19 cellular contexts compared by ENCODE assay signal in the genomic region with DNA sequence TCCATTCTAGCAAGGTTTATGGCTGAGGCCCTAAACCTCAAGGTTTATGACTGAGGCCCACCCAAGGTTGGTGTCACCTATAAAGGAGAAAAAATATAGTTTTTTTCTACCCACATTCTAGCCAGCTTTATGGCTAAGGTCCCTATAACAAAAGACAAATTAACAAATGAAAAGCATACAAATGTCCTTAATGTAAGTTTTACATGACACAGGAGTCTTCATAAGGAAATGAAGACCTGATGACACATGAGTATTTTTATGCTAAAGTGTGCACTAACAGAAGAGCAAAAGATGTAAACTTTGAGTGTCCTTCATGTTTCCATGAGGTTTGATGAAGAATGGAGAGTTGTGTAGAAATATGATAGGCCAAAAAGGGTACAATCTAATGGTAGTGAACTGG.
DNase-seq lines count a peak whose midpoint lies in the region; ATAC-seq and TF ChIP-seq lines count a peak whose summit lies in the region.
"Had no signal": no experiment of that assay in that cellular context is flagged by ENCODE, and none has a peak within 500 bp of the region (broad histone marks: within the 10 kb centered on the region; RNA-seq: fewer than 3 reads in every experiment).

No MANE protein-coding gene starts in this region.

- TF ChIP-seq POLR2A in gastrocnemius medialis (IDR thresholded peaks at IDR 0.05): no peak

- peaks cover 47% of the 10 kb centered on the region for H3K4me1 Mint-ChIP-seq in WTC11
- H3K4me1 Mint-ChIP-seq: CD4-positive, CD25-positive, alpha-beta regulatory T cell; CD8-positive, alpha-beta memory T cell; IgD-negative memory B cell had no signal

- peak overlapping the region; percentile 8; the same call in 1 of the 2 replicates for H3K27ac Mint-ChIP-seq in WTC11
- H3K27ac Mint-ChIP-seq: CD4-positive, CD25-positive, alpha-beta regulatory T cell; CD8-positive, alpha-beta memory T cell; IgD-negative memory B cell had no signal

- no peaks in the 10 kb centered on the region; the same call in 1 of the 2 replicates for H3K27me3 Mint-ChIP-seq in WTC11 (ENCODE audit: low read depth)
- H3K27me3 Mint-ChIP-seq: CD4-positive, CD25-positive, alpha-beta regulatory T cell; CD8-positive, alpha-beta memory T cell had no signal

- H3K4me3 Mint-ChIP-seq in WTC11: no peak overlapping the region; the same call in 1 of the 2 replicates
- H3K4me3 Mint-ChIP-seq: CD4-positive, CD25-positive, alpha-beta regulatory T cell; CD8-positive, alpha-beta memory T cell; IgD-negative memory B cell had no signal

- H3K36me3 ChIP-seq in HAP-1 (replicated peaks): peaks cover 7% of the 10 kb centered on the region; the same call in 1 of the 2 replicates
- H3K36me3 ChIP-seq in iPS-18a (ENCODE audit: control insufficient read depth, low read depth, low read length): no peaks in the 10 kb centered on the region
- H3K36me3 ChIP-seq in gastrocnemius medialis: no peaks in the 10 kb centered on the region
- H3K36me3 ChIP-seq: BE2C had no signal

- CTCF ChIA-PET in WTC11 (lab: Charles Lee) (no interaction called here), RWPE1 (lab: Yijun Ruan, JAX) (no interaction called here)

- peak; percentile 63 to 99 for DNase-seq in HAP-1 (ENCODE audit: low spot score in 2 of 2)
- DNase-seq in WTC11 (ENCODE audit: low spot score): no peak
- DNase-seq in gastrocnemius medialis: no peak
- no peak for DNase-seq in RWPE1 (ENCODE audit: low spot score)
- no peak for DNase-seq in stimulated activated CD4-positive, alpha-beta T cell treated with anti-CD3 and anti-CD28 coated beads, Interleukin-4, amount 100 ng/mL, for 24 hours
- DNase-seq: ACHN; BE2C; C1 segment of cervical spinal cord; CD4-positive, CD25-positive, alpha-beta regulatory T cell; CD8-positive, alpha-beta memory T cell; COR-L47; DMS79; GDM1; GM23248; H7; KG1 had no signal

- H3K4me1 ChIP-seq in HAP-1 (peaks cover 35% of the 10 kb centered on the region), iPS-18a (ENCODE audit: control insufficient read depth, low read depth, low read length) (peaks cover 14% of the 10 kb centered on the region), gastrocnemius medialis (no peaks in the 10 kb centered on the region)
- H3K4me1 ChIP-seq: BE2C had no signal

- in situ Hi-C loops in HAP-1 (cut with MboI; ENCODE audit: low sequenced_read_pairs) (no loop called here), gastrocnemius medialis (cut with MboI; ENCODE audit: low sequenced_read_pairs in 4 of 4) (no loop called here)

- ATAC-seq in WTC11: no peak
- no peak for ATAC-seq in gastrocnemius medialis
- ATAC-seq: HepG2 had no signal

- TF ChIP-seq CTCF in WTC11 (IDR thresholded peaks at IDR 0.05) (no peak), gastrocnemius medialis (IDR thresholded peaks at IDR 0.05 in 4 of 5, conservative IDR thresholded peaks at IDR 0.05 in 1 of 5) (no peak), RWPE1 (conservative IDR thresholded peaks at IDR 0.05; ENCODE audit: low read depth) (no peak)

- POLR2A ChIA-PET in WTC11 (lab: Charles Lee): no interaction called here
- POLR2A ChIA-PET in RWPE1 (lab: Yijun Ruan, JAX; ENCODE audit: low non-redundant PET): no interaction called here

- no peaks in the 10 kb centered on the region for H3K27me3 ChIP-seq in HAP-1 (ENCODE audit: low read depth)
- H3K27me3 ChIP-seq in iPS-18a (ENCODE audit: control insufficient read depth, insufficient read depth, low read length): no peaks in the 10 kb centered on the region
- H3K27me3 ChIP-seq in gastrocnemius medialis: no peaks in the 10 kb centered on the region
- H3K27me3 ChIP-seq: BE2C had no signal

- H3K4me3 ChIP-seq in HAP-1: no peak overlapping the region
- H3K4me3 ChIP-seq in iPS-18a (ENCODE audit: low read length): peak overlapping the region; percentile 14
- H3K4me3 ChIP-seq in gastrocnemius medialis: no peak overlapping the region
- H3K4me3 ChIP-seq: GM23248 had no signal

- H3K9me3 ChIP-seq in HAP-1 (0 out of 2 replicates have a peak, but pooled peaks cover 2% of the 10 kb centered on the region), iPS-18a (ENCODE audit: control insufficient read depth, low read depth, low read length) (no peaks in the 10 kb centered on the region), gastrocnemius medialis (no peaks in the 10 kb centered on the region)
- H3K9me3 ChIP-seq: BE2C had no signal

- H3K9me3 Mint-ChIP-seq in WTC11: peaks cover 5% of the 10 kb centered on the region
- H3K9me3 Mint-ChIP-seq: CD8-positive, alpha-beta memory T cell had no signal

- H3K27ac ChIP-seq in iPS-18a (ENCODE audit: low read length) (no peak overlapping the region), gastrocnemius medialis (no peak overlapping the region), RWPE1 (no peak overlapping the region)
- H3K27ac ChIP-seq: GM23248 had no signal

- no peak overlapping the region for H3K9ac ChIP-seq in iPS-18a (ENCODE audit: low read length)
- H3K9ac ChIP-seq: GM23248 had no signal

- H3K36me3 Mint-ChIP-seq in WTC11: no peaks in the 10 kb centered on the region
- H3K36me3 Mint-ChIP-seq: CD4-positive, CD25-positive, alpha-beta regulatory T cell; CD8-positive, alpha-beta memory T cell; IgD-negative memory B cell had no signal

- intact Hi-C loops in gastrocnemius medialis (cut with DNase I; ENCODE audit: low total_unique reads): no loop called here

TF ChIP-seq in WTC11, 78 proteins besides CTCF, POLR2A, EP300 and RAD21 (continues in another document):
- no peak for TF ChIP-seq MXD4 (CRISPR knock-in tag; IDR thresholded peaks at IDR 0.05; ENCODE audit: borderline replicate concordance)
- TF ChIP-seq GTF2I (CRISPR knock-in tag; conservative IDR thresholded peaks at IDR 0.05): no peak
- TF ChIP-seq, protein P1, sequence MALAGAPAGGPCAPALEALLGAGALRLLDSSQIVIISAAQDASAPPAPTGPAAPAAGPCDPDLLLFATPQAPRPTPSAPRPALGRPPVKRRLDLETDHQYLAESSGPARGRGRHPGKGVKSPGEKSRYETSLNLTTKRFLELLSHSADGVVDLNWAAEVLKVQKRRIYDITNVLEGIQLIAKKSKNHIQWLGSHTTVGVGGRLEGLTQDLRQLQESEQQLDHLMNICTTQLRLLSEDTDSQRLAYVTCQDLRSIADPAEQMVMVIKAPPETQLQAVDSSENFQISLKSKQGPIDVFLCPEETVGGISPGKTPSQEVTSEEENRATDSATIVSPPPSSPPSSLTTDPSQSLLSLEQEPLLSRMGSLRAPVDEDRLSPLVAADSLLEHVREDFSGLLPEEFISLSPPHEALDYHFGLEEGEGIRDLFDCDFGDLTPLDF (CRISPR knock-in tag; IDR thresholded peaks at IDR 0.05): no peak
- TF ChIP-seq, protein P2, sequence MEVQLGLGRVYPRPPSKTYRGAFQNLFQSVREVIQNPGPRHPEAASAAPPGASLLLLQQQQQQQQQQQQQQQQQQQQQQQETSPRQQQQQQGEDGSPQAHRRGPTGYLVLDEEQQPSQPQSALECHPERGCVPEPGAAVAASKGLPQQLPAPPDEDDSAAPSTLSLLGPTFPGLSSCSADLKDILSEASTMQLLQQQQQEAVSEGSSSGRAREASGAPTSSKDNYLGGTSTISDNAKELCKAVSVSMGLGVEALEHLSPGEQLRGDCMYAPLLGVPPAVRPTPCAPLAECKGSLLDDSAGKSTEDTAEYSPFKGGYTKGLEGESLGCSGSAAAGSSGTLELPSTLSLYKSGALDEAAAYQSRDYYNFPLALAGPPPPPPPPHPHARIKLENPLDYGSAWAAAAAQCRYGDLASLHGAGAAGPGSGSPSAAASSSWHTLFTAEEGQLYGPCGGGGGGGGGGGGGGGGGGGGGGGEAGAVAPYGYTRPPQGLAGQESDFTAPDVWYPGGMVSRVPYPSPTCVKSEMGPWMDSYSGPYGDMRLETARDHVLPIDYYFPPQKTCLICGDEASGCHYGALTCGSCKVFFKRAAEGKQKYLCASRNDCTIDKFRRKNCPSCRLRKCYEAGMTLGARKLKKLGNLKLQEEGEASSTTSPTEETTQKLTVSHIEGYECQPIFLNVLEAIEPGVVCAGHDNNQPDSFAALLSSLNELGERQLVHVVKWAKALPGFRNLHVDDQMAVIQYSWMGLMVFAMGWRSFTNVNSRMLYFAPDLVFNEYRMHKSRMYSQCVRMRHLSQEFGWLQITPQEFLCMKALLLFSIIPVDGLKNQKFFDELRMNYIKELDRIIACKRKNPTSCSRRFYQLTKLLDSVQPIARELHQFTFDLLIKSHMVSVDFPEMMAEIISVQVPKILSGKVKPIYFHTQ (CRISPR knock-in tag; IDR thresholded peaks at IDR 0.05): no peak
- TF ChIP-seq NR2C2 (CRISPR knock-in tag; IDR thresholded peaks at IDR 0.05): no peak
- TF ChIP-seq GRHL2 (CRISPR knock-in tag; IDR thresholded peaks at IDR 0.05; ENCODE audit: insufficient replicate concordance, severe bottlenecking): no peak
- no peak for TF ChIP-seq ZNF219 (CRISPR knock-in tag; IDR thresholded peaks at IDR 0.05; ENCODE audit: borderline replicate concordance)
- TF ChIP-seq NR1H2 (CRISPR knock-in tag; IDR thresholded peaks at IDR 0.05): no peak
- TF ChIP-seq, protein P3, sequence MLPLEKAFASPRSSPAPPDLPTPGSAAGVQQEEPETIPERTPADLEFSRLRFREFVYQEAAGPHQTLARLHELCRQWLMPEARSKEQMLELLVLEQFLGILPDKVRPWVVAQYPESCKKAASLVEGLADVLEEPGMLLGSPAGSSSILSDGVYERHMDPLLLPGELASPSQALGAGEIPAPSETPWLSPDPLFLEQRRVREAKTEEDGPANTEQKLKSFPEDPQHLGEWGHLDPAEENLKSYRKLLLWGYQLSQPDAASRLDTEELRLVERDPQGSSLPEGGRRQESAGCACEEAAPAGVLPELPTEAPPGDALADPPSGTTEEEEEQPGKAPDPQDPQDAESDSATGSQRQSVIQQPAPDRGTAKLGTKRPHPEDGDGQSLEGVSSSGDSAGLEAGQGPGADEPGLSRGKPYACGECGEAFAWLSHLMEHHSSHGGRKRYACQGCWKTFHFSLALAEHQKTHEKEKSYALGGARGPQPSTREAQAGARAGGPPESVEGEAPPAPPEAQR (CRISPR knock-in tag; IDR thresholded peaks at IDR 0.05): no peak
- TF ChIP-seq, protein P4, sequence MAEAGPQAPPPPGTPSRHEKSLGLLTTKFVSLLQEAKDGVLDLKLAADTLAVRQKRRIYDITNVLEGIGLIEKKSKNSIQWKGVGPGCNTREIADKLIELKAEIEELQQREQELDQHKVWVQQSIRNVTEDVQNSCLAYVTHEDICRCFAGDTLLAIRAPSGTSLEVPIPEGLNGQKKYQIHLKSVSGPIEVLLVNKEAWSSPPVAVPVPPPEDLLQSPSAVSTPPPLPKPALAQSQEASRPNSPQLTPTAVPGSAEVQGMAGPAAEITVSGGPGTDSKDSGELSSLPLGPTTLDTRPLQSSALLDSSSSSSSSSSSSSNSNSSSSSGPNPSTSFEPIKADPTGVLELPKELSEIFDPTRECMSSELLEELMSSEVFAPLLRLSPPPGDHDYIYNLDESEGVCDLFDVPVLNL (CRISPR knock-in tag; IDR thresholded peaks at IDR 0.05; ENCODE audit: borderline replicate concordance, low read depth): no peak
- TF ChIP-seq TCF7 (CRISPR knock-in tag; IDR thresholded peaks at IDR 0.05; ENCODE audit: low read depth): no peak

Comparison
In these comparisons a context has a peak if more than half of its experiments do, and no peak if none do; other contexts are left out.
1. DNase-seq: peak in HAP-1 (2 of 2); none in WTC11 (single experiment), gastrocnemius medialis (0 of 2), RWPE1 (single experiment) and stimulated activated CD4-positive, alpha-beta T cell treated with anti-CD3 and anti-CD28 coated beads, Interleukin-4, amount 100 ng/mL, for 24 hours (single experiment).